Comparison of ENCODE assay signal across 1 cellular context in genomic region chr1:2530501-2531361, GRCh38.
TF ChIP-seq lines count a peak whose summit lies in the region.

No MANE protein-coding gene starts in this region.

TF ChIP-seq in HEK293T, 16 proteins besides CTCF, POLR2A, EP300 and RAD21:
- TF ChIP-seq L3MBTL2 (conservative IDR thresholded peaks at IDR 0.05) = no peak
- TF ChIP-seq TARDBP (IDR thresholded peaks at IDR 0.05) = no peak
- TF ChIP-seq LEF1 (IDR thresholded peaks at IDR 0.05; ENCODE audit: borderline replicate concordance) = no peak
- TF ChIP-seq ELF4 (IDR thresholded peaks at IDR 0.05) = no peak
- TF ChIP-seq HDGF (IDR thresholded peaks at IDR 0.05; ENCODE audit: borderline replicate concordance) = no peak
- TF ChIP-seq SUZ12 (IDR thresholded peaks at IDR 0.05) = no peak
